Comparison of ENCODE assay signal across 18 cellular contexts in the genomic region with DNA sequence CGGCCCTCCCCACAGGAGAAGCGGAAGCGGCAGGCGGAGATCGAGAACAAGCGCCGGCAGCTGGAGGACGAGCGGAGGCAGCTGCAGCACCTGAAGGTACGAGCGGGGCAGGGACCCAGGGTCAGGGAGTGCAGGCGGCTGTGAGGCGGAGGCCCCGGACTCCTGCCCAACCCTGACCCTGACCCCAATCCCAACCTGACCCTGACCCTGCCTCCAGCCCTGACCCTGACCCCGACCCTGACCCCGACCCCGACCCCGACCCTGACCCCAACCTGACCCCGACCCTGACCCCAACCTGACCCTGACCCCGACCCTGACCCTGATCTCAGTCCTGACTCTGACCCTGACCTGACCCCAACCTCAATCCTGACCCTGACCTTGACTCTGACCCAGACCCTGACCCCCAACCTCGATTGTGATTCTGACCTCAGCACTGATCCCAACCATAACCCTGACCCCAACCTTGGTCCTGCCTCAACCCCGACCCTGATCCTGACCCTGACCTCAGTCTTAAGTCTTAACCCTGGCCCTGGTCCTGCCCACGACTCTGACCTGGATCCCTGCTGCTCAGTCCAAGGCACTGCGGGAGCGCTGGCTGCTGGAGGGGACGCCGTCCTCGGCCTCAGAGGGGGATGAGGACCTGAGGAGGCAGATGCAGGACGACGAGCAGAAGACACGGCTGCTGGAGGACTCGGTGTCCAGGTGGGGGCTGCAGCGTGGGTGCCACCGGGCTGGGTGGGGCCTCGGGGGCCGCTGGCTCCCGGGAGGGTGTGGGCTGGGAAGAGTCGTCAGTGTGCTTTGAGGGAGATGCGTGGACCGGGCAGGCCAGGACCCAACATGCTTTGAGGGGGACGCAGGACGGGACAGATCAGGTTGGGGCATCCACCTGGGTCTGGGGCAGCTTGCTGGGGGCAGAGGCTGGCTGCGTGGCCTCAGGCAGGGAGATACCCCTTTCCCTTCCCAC. TPM values are rescaled to one million over a fixed set of nuclear protein-coding genes. Genes with fewer than 3 reads are reported as not detected.
DNase-seq lines count a peak whose midpoint lies in the region; ATAC-seq, FAIRE-seq and TF ChIP-seq lines count a peak whose summit lies in the region.
"Had no signal": no experiment of that assay in that cellular context is flagged by ENCODE, and none has a peak within 500 bp of the region (broad histone marks: within the 10 kb centered on the region; RNA-seq: fewer than 3 reads in every experiment).

No MANE protein-coding gene starts in this region.

- no peak for TF ChIP-seq EP300 in A549 (IDR thresholded peaks at IDR 0.05)

- H3K4me1 ChIP-seq in A549 (no peaks in the 10 kb centered on the region), ascending aorta (no peaks in the 10 kb centered on the region), psoas muscle (no peaks in the 10 kb centered on the region)
- H3K4me1 ChIP-seq: parathyroid adenoma had no signal

- H3K27ac ChIP-seq in A549, result no peak overlapping the region
- peak overlapping the region; percentile 5 to 62 for H3K27ac ChIP-seq in ascending aorta
- peak overlapping the region; percentile 50 for H3K27ac ChIP-seq in psoas muscle
- no peak overlapping the region for H3K27ac ChIP-seq in WERI-Rb-1
- H3K27ac ChIP-seq: cardiac muscle cell, parathyroid adenoma had no signal

- no peak for TF ChIP-seq POLR2A in A549 (IDR thresholded peaks at IDR 0.05; ENCODE audit: low read length)

- FAIRE-seq in A549 (lab: Jason Lieb, UNC), result no peak
- FAIRE-seq: islet of Langerhans had no signal

- intact Hi-C loops in ascending aorta (cut with DNase I) (no loop called here), Right ventricle myocardium superior (cut with DNase I) (no loop called here), psoas muscle (cut with DNase I) (no loop called here)

- POLR2A ChIA-PET in A549 (lab: Yijun Ruan, JAX) (interaction anchor here (0.6 kb wide), 1 partner anchor 39 kb away, joined by 3 read pairs; no protein-coding TSS in a partner anchor), GM10248 (lab: Yijun Ruan, JAX) (no interaction called here)

- H3K4me3 ChIP-seq in A549 (no peak overlapping the region), ascending aorta (no peak overlapping the region), psoas muscle (no peak overlapping the region), WERI-Rb-1 (ENCODE audit: low read depth, low read length) (no peak overlapping the region)
- H3K4me3 ChIP-seq: cardiac muscle cell had no signal

- CTCF ChIA-PET in A549 (lab: Yijun Ruan, JAX) (interaction anchor here (1.0 to 1.4 kb wide), 2 partner anchors 19 to 28 kb away, joined by 3 to 5 read pairs; no protein-coding TSS in a partner anchor), GM10248 (lab: Yijun Ruan, JAX) (no interaction called here)

- WGBS in A549 (ENCODE audit: missing lambda C conversion rate), result 77% methylated on average over 16 of the region's 43 CpGs
- WGBS in psoas muscle, 3 donors, result 67 to 71% (median 68%) methylated on average over 42 to 43 of the region's 43 CpGs

- H3K27me3 ChIP-seq in ascending aorta, result no peaks in the 10 kb centered on the region
- peaks cover 0 to 3% (median 0%) of the 10 kb centered on the region in 3 donors for H3K27me3 ChIP-seq in psoas muscle (ENCODE audit: insufficient read depth in 3 of 3, low read length in 2 of 3)
- no peaks in the 10 kb centered on the region for H3K27me3 ChIP-seq in WERI-Rb-1 (ENCODE audit: insufficient read depth, low read depth, severe bottlenecking)
- H3K27me3 ChIP-seq: cardiac muscle cell had no signal

- ATAC-seq in A549, result peak; percentile 43 to 50; a peak in 4 of 6 replicates
- peak; percentile 14 for ATAC-seq in Right ventricle myocardium superior (ENCODE audit: poor library complexity)
- ATAC-seq in psoas muscle, result peak; percentile 17 to 23 (median 20)

- DNase-seq in A549 (ENCODE audit: low read depth in 1 of 2, low spot score in 1 of 2) (no peak), ascending aorta (ENCODE audit: low spot score in 2 of 2) (no peak), Right ventricle myocardium superior (no peak), psoas muscle (no peak), NCI-H1417 treated with DMSO at 0.1 percent for 48 hours (lab: John Stamatoyannopoulos, UW) (no peak), WERI-Rb-1 (no peak), GM10248 (ENCODE audit: extremely low spot score) (no peak)
- DNase-seq in stimulated activated naive CD4-positive, alpha-beta T cell treated with Interleukin-2 at 50 U/mL for 16 hours (lab: John Stamatoyannopoulos, UW), result no peak
- DNase-seq: ACHN; activated naive CD4-positive, alpha-beta T cell treated with anti-CD3 and anti-CD28 coated beads for 36 hours; COR-L47; GF-D8; NCI-H2029 treated with DMSO at 0.1 percent for 48 hours; NCI-H748 treated with DMSO at 0.1 percent for 48 hours; T-helper 2 cell had no signal

- H3K4me2 ChIP-seq in A549, result no peak overlapping the region

- TF ChIP-seq CTCF in A549 (IDR thresholded peaks at IDR 0.05) (no peak), ascending aorta (IDR thresholded peaks at IDR 0.05) (no peak), psoas muscle (IDR thresholded peaks at IDR 0.05) (no peak), WERI-Rb-1 (IDR thresholded peaks at IDR 0.05; ENCODE audit: low read depth, low read length) (no peak), GM10248 (IDR thresholded peaks at IDR 0.05; ENCODE audit: control extremely low read depth, extremely low read depth, low read depth, missing control alignments) (no peak)

- H3K9me3 ChIP-seq in A549 (no peaks in the 10 kb centered on the region), ascending aorta (no peaks in the 10 kb centered on the region), psoas muscle (no peaks in the 10 kb centered on the region), WERI-Rb-1 (ENCODE audit: severe bottlenecking) (no peaks in the 10 kb centered on the region)

- no peak for TF ChIP-seq RAD21 in A549 (conservative IDR thresholded peaks at IDR 0.05 in 1 of 2, IDR thresholded peaks at IDR 0.05 in 1 of 2)

- H3K36me3 ChIP-seq in ascending aorta, result no peaks in the 10 kb centered on the region
- H3K36me3 ChIP-seq in psoas muscle (ENCODE audit: insufficient read depth in 1 of 2, low read depth in 1 of 2), result no peaks in the 10 kb centered on the region
- peaks cover 56% of the 10 kb centered on the region for H3K36me3 ChIP-seq in WERI-Rb-1
- H3K36me3 ChIP-seq: cardiac muscle cell had no signal

TF ChIP-seq in A549, 52 proteins besides CTCF, POLR2A, EP300 and RAD21 (continues in another document):
- TF ChIP-seq ZNF302 (CRISPR knock-in tag; IDR thresholded peaks at IDR 0.05) (no peak), JUNB (IDR thresholded peaks at IDR 0.05) (no peak)
- TF ChIP-seq, protein P1, sequence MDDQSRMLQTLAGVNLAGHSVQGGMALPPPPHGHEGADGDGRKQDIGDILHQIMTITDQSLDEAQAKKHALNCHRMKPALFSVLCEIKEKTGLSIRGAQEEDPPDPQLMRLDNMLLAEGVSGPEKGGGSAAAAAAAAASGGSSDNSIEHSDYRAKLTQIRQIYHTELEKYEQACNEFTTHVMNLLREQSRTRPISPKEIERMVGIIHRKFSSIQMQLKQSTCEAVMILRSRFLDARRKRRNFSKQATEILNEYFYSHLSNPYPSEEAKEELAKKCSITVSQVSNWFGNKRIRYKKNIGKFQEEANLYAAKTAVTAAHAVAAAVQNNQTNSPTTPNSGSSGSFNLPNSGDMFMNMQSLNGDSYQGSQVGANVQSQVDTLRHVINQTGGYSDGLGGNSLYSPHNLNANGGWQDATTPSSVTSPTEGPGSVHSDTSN (IDR thresholded peaks at IDR 0.05), result no peak

RNA-seq across cellular contexts. Expression of a gene that starts 18.5 kb away (rescaled TPM):
- 2.0 and 3.0 TPM in 2 replicates for polyA plus RNA-seq in A549 (2011; rRNA removed)
- polyA plus RNA-seq in A549 (2012; cell fraction: cytosol; rRNA removed), result 5.4 and 7.0 TPM in 2 replicates
- 8.5 and 8.8 TPM in 2 replicates for polyA plus RNA-seq in A549 (2012; cell fraction: nucleus; rRNA removed)
- 11.4 to 17.5 TPM (median 15.7 TPM) in 3 replicates for polyA plus RNA-seq in A549 (2017; fragmentation: RNase III; extraction: RNeasy Plus Mini Kit Qiagen cat#74134 plus additional on column Dnase treatment)
- 2.2 and 3.7 TPM in 2 replicates for polyA minus RNA-seq in A549 (2011; rRNA and poly(A)+ RNA removed)
- total RNA-seq in ascending aorta, result 107 TPM
- total RNA-seq in Right ventricle myocardium superior, result 32.9 TPM
- total RNA-seq in psoas muscle, result 10 to 100 TPM in 2 of 4 donors, 1 to 10 TPM in 2; 9.3 to 17.9 (median 10.9) TPM
- polyA plus RNA-seq in psoas muscle, result 1 to 10 TPM; 4.9 to 9.6 (median 6.8) TPM

RNA-seq across cellular contexts. Expression of a gene that starts 23.6 kb away (rescaled TPM):
- 38.3 and 46.5 TPM in 2 replicates for polyA plus RNA-seq in A549 (2011; rRNA removed)
- 44.9 and 58.4 TPM in 2 replicates for polyA plus RNA-seq in A549 (2012; cell fraction: cytosol; rRNA removed)
- 75.9 and 95.3 TPM in 2 replicates for polyA plus RNA-seq in A549 (2012; cell fraction: nucleus; rRNA removed)
- 56.9 to 62.7 TPM (median 61.4 TPM) in 3 replicates for polyA plus RNA-seq in A549 (2017; fragmentation: RNase III; extraction: RNeasy Plus Mini Kit Qiagen cat#74134 plus additional on column Dnase treatment)
- 43.2 and 57.3 TPM in 2 replicates for polyA minus RNA-seq in A549 (2011; rRNA and poly(A)+ RNA removed)
- total RNA-seq in ascending aorta, result not detected
- total RNA-seq in Right ventricle myocardium superior, result not detected
- total RNA-seq in psoas muscle, result under 1 TPM in 1 of 4 donors, not detected in 3; 0.08 TPM
- polyA plus RNA-seq in psoas muscle, result under 1 TPM in 2 of 3 donors, not detected in 1; 0.09 to 0.13 TPM
- total RNA-seq: activated naive CD4-positive, alpha-beta T cell treated with anti-CD3 and anti-CD28 coated beads for 36 hours had no signal
- polyA plus RNA-seq: cardiac muscle cell had no signal

RNA-seq across cellular contexts. Expression of a gene that starts 32.0 kb away (rescaled TPM):
- polyA plus RNA-seq in A549 (2011; rRNA removed), result 0.10 TPM in 1 of 2 replicates, not detected in the other
- polyA plus RNA-seq in A549 (2012; cell fraction: cytosol; rRNA removed), result 0.06 and 0.11 TPM in 2 replicates
- polyA plus RNA-seq in A549 (2012; cell fraction: nucleus; rRNA removed), result 0.10 TPM in 1 of 2 replicates, not detected in the other
- polyA plus RNA-seq in A549 (2017; fragmentation: RNase III; extraction: RNeasy Plus Mini Kit Qiagen cat#74134 plus additional on column Dnase treatment), result not detected in 3 replicates
- not detected in 2 replicates for polyA minus RNA-seq in A549 (2011; rRNA and poly(A)+ RNA removed)
- total RNA-seq in ascending aorta, result not detected
- total RNA-seq in Right ventricle myocardium superior, result not detected
- under 1 TPM in 1 of 4 donors, not detected in 3; 0.25 TPM for total RNA-seq in psoas muscle
- under 1 TPM in 1 of 3 donors, not detected in 2; 0.05 TPM for polyA plus RNA-seq in psoas muscle
- total RNA-seq: activated naive CD4-positive, alpha-beta T cell treated with anti-CD3 and anti-CD28 coated beads for 36 hours; cardiac muscle cell had no signal
- polyA plus RNA-seq: cardiac muscle cell had no signal

RNA-seq across cellular contexts. Expression of a gene that starts 51.1 kb away (rescaled TPM):
- polyA plus RNA-seq in A549 (2011; rRNA removed) (45.5 and 58.1 TPM in 2 replicates), A549 (2017; fragmentation: RNase III; extraction: RNeasy Plus Mini Kit Qiagen cat#74134 plus additional on column Dnase treatment) (110 to 131 TPM (median 118 TPM) in 3 replicates), psoas muscle (10 to 100 TPM in 1 of 3 donors, 1 to 10 TPM in 2; 4.3 to 30.3 (median 6.1) TPM)
- 109 and 193 TPM in 2 replicates for polyA plus RNA-seq in A549 (2012; cell fraction: cytosol; rRNA removed)
- polyA plus RNA-seq in A549 (2012; cell fraction: nucleus; rRNA removed), result 322 and 573 TPM in 2 replicates
- 32.4 and 35.3 TPM in 2 replicates for polyA minus RNA-seq in A549 (2011; rRNA and poly(A)+ RNA removed)
- total RNA-seq in ascending aorta (541 TPM), Right ventricle myocardium superior (27.4 TPM), psoas muscle (10 to 100 TPM in 2 of 4 donors, 1 to 10 TPM in 2; 5.4 to 11.5 (median 8.5) TPM)

Comparison
In these comparisons a context has a peak if more than half of its experiments do, and no peak if none do; other contexts are left out.
1. H3K27ac ChIP-seq: peak in ascending aorta (2 of 2) and psoas muscle (single experiment); none in A549 (0 of 2) and WERI-Rb-1 (single experiment).
2. Peak in every context shown above with its lines, with median percentiles within 50 percentile points of each other: ATAC-seq.